In the genomic region with DNA sequence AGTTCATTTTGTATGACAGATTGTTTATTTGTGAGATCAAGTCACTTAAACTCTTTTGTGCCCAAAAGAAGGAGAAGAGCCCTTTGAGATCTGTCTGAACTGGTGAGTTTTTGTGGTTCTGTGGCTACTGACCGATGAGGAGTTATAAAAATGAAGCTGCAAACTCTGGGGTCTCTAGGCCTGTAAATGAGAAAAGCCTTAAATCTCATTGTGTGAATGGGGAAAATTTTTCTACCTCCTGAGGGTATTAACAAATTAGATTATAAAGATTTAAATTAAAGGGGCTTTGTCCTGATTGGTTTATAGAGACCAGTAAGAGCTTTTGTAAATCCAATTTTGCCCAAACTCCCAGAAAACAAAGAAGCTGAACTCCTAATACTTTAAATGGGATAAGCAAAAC, we compare ENCODE assay signal across 29 cellular contexts. TPM values are rescaled to one million over a fixed set of nuclear protein-coding genes. Genes with fewer than 3 reads are reported as not detected.
"Had no signal": no experiment of that assay in that cellular context is flagged by ENCODE, and none has a peak within 500 bp of the region (broad histone marks: within the 10 kb centered on the region; RNA-seq: fewer than 3 reads in every experiment).

No MANE protein-coding gene starts in this region.

- DNase-seq: colonic mucosa; cortex of kidney; effector CD8-positive, alpha-beta T cell; effector memory CD8-positive, alpha-beta T cell; endodermal cell; erythroblast; esophagus squamous epithelium; foreskin melanocyte; gastrocnemius medialis; glutamatergic neuron; head of caudate nucleus; heart right ventricle; hippocampal formation; left cardiac atrium; left lung; left ventricle myocardium superior; lower lobe of right lung; mucosa of descending colon; naive B cell had no signal

- H3K36me3 ChIP-seq: colonic mucosa, esophagus squamous epithelium, gastrocnemius medialis, heart right ventricle, left lung, lower lobe of right lung had no signal

- ATAC-seq: effector memory CD8-positive, alpha-beta T cell; esophagus mucosa; gastrocnemius medialis; heart right ventricle; left cardiac atrium; left lung; left ventricle myocardium superior; lower lobe of right lung; mucosa of descending colon had no signal

- H3K27ac ChIP-seq: colonic mucosa, epithelial cell of prostate, esophagus squamous epithelium, gastrocnemius medialis, heart right ventricle, left lung, lower lobe of right lung had no signal

- H3K4me3 ChIP-seq: colonic mucosa, esophagus squamous epithelium, gastrocnemius medialis, heart right ventricle, left lung, lower lobe of right lung, mucosa of descending colon had no signal

- H3K4me1 ChIP-seq: colonic mucosa, esophagus squamous epithelium, gastrocnemius medialis, heart right ventricle, left lung, lower lobe of right lung had no signal

- H3K9me3 ChIP-seq: colonic mucosa, esophagus squamous epithelium, gastrocnemius medialis, heart right ventricle, left lung, lower lobe of right lung, mucosa of descending colon had no signal

- H3K27me3 ChIP-seq: colonic mucosa had no signal

RNA-seq across cellular contexts. Expression of a gene that starts 9.7 kb away (rescaled TPM):
- total RNA-seq: colonic mucosa, dermis microvascular lymphatic vessel endothelial cell, endodermal cell, esophagus mucosa, gastrocnemius medialis, glomerular endothelial cell, kidney epithelial cell, left cardiac atrium, left ventricle myocardium superior, lower leg skin, lung microvascular endothelial cell, mesenteric fat pad, mesothelial cell of epicardium, myocyte had no signal

RNA-seq across cellular contexts. Expression of a gene that starts 32.5 kb away (rescaled TPM):
- total RNA-seq: colonic mucosa, dermis microvascular lymphatic vessel endothelial cell, endodermal cell, esophagus mucosa, esophagus squamous epithelium, gastrocnemius medialis, glomerular endothelial cell, heart right ventricle, kidney epithelial cell, left cardiac atrium, left lung, left ventricle myocardium superior, lower leg skin, lower lobe of right lung, lung microvascular endothelial cell, mesenteric fat pad, mesothelial cell of epicardium, mucosa of descending colon, myocyte had no signal
